In the genomic region with DNA sequence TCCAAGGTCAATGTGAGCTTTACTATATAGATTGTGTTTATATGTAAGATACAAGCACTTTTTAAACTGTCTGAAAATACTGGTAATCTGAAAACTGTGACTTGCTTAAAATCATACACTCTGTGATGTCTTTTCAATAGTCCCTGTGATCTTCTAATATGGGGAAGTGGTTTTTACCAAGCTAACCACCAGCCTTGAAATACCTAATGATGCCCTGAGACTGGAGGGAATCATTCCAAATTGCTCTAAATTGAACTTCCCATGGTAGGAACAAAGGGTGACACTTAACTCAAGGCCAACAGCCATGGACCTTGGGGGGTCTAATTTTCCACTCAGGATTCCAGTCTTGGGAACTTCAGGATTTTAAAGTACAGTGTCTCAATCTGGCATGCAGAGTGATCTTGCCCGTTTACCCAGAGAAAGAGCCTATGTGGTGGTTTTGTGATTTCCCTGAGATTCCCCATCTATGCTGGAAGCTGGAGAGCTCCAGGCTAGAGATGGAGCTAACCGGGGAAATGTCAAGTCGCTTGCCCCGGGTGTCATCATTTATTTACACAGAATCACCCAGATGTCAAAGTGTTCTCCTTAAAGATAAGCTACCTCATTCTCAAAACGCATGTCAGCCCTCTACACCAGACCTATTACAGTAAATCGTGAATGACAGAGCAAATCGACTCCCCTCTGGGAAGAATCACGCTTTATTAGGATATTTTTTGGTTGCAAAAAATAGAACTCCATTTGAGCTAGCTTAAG, we compare ENCODE assay signal across 27 cellular contexts.
"Had no signal": no experiment of that assay in that cellular context is flagged by ENCODE, and none has a peak within 500 bp of the region (broad histone marks: within the 10 kb centered on the region; RNA-seq: fewer than 3 reads in every experiment).

No MANE protein-coding gene starts in this region.

- DNase-seq: activated CD4-positive, alpha-beta T cell treated with anti-CD3 and anti-CD28 coated beads, Interleukin-2, amount 10 ng/mL, durations not matched to agents 7 days and 5 days; activated CD4-positive, CD25-positive, alpha-beta regulatory T cell treated with anti-CD3 and anti-CD28 coated beads, Interleukin-2, amount 50 U/mL, for 72 hours; activated CD8-positive, alpha-beta memory T cell treated with anti-CD3 and anti-CD28 coated beads, Interleukin-2, amount 10 ng/mL, durations not matched to agents 7 days and 5 days; activated CD8-positive, alpha-beta T cell treated with anti-CD3 and anti-CD28 coated beads for 36 hours; activated effector memory CD4-positive, alpha-beta T cell treated with anti-CD3 and anti-CD28 coated beads, Interleukin-2, amount 50 U/mL, for 16 hours; activated naive CD4-positive, alpha-beta T cell treated with anti-CD3 and anti-CD28 coated beads, Interleukin-2, amount 50 U/mL, for 16 hours; activated T-cell treated with anti-CD3 and anti-CD28 coated beads for 4 hours; anterior cingulate cortex; body of pancreas; cortex of kidney; endodermal cell; esophagus squamous epithelium; gastrocnemius medialis; left colon; ovary; stimulated activated CD4-positive, alpha-beta T cell treated with anti-CD3 and anti-CD28 coated beads, Interleukin-2, amount 100 ng/mL, for 48 hours; stimulated activated CD8-positive, alpha-beta memory T cell treated with anti-CD3 and anti-CD28 coated beads, Interleukin-4, amount 100 ng/mL, for 48 hours; stimulated activated naive CD4-positive, alpha-beta T cell; testis; trophoblast cell; WERI-Rb-1 had no signal

- H3K4me1 ChIP-seq: body of pancreas, esophagus squamous epithelium, gastrocnemius medialis, prostate gland, testis, vagina had no signal

- H3K27me3 ChIP-seq: body of pancreas, cardiac muscle cell, gastrocnemius medialis, ovary, testis, vagina had no signal

- H3K4me3 ChIP-seq: body of pancreas, cardiac muscle cell, esophagus squamous epithelium, gastrocnemius medialis, ovary, prostate gland, vagina had no signal

- FAIRE-seq: keratinocyte had no signal

- H3K36me3 ChIP-seq: cardiac muscle cell, esophagus squamous epithelium, gastrocnemius medialis, neutrophil, ovary, prostate gland, vagina, WERI-Rb-1 had no signal

- ATAC-seq: activated CD8-positive, alpha-beta memory T cell treated with anti-CD3 and anti-CD28 coated beads, Interleukin-2, amount 10 ng/mL, durations not matched to agents 7 days and 5 days; activated CD8-positive, alpha-beta T cell treated with anti-CD3 and anti-CD28 coated beads for 36 hours; body of pancreas; gastrocnemius medialis; left colon; natural killer cell treated with Interleukin-12 subunit alpha and Interleukin-12 subunit beta and Interleukin-15 and Interleukin-18, amount 100 ng/mL, for 72 hours had no signal

- H3K27ac ChIP-seq: body of pancreas, cardiac muscle cell, esophagus squamous epithelium, gastrocnemius medialis, neutrophil, ovary, prostate gland, testis, vagina, WERI-Rb-1 had no signal

- H3K9me3 ChIP-seq: body of pancreas, esophagus squamous epithelium, gastrocnemius medialis, neutrophil, ovary, prostate gland, testis, vagina had no signal
